In genomic region chr17:7327501-7327900, GRCh38 we compare ENCODE assay signal across 13 cellular contexts. TPM values are rescaled to one million over a fixed set of nuclear protein-coding genes. Genes with fewer than 3 reads are reported as not detected.
DNase-seq lines count a peak whose midpoint lies in the region; TF ChIP-seq lines count a peak whose summit lies in the region.
"Had no signal": no experiment of that assay in that cellular context is flagged by ENCODE, and none has a peak within 500 bp of the region (broad histone marks: within the 10 kb centered on the region; RNA-seq: fewer than 3 reads in every experiment).

No MANE protein-coding gene starts in this region.

- DNase-seq in Calu3 (no peak), LNCaP clone FGC (ENCODE audit: low read depth) (no peak), neural crest cell (ENCODE audit: low read depth, low spot score) (no peak), COR-L47 (lab: John Stamatoyannopoulos, UW) (no peak), A172 (ENCODE audit: low spot score) (no peak), SHP77 treated with DMSO at 0.1 percent for 48 hours (lab: John Stamatoyannopoulos, UW) (no peak)
- DNase-seq in activated naive CD8-positive, alpha-beta T cell treated with anti-CD3 and anti-CD28 coated beads for 36 hours: no peak
- DNase-seq: cortex of kidney; NCI-H2171; SJCRH30; stimulated activated CD4-positive, alpha-beta T cell treated with anti-CD3 and anti-CD28 coated beads, Interleukin-2, amount 100 ng/mL, for 24 hours had no signal

- H3K4me3 ChIP-seq in LNCaP clone FGC (ENCODE audit: low read depth, low read length): peak overlapping the region; percentile 82; the same call in 1 of the 2 replicates
- H3K4me3 ChIP-seq: SJCRH30 had no signal

- no peak overlapping the region for H3K27ac Mint-ChIP-seq in Calu3 (ENCODE audit: unreplicated experiment)
- no peak overlapping the region for H3K27ac Mint-ChIP-seq in activated naive CD8-positive, alpha-beta T cell treated with anti-CD3 and anti-CD28 coated beads for 36 hours
- no peak overlapping the region for H3K27ac Mint-ChIP-seq in neural crest cell (ENCODE audit: unreplicated experiment)

- H3K9me3 Mint-ChIP-seq in Calu3 (ENCODE audit: low read depth, unreplicated experiment) (no peaks in the 10 kb centered on the region), neural crest cell (no peaks in the 10 kb centered on the region)
- H3K9me3 Mint-ChIP-seq in activated naive CD8-positive, alpha-beta T cell treated with anti-CD3 and anti-CD28 coated beads for 36 hours: no peaks in the 10 kb centered on the region
- H3K9me3 Mint-ChIP-seq: CD14-positive monocyte had no signal

- H3K36me3 Mint-ChIP-seq in Calu3 (ENCODE audit: insufficient read depth, unreplicated experiment) (peaks cover 23% of the 10 kb centered on the region), neural crest cell (ENCODE audit: low read depth) (no peaks in the 10 kb centered on the region)
- H3K36me3 Mint-ChIP-seq in activated naive CD8-positive, alpha-beta T cell treated with anti-CD3 and anti-CD28 coated beads for 36 hours: peaks cover 4% of the 10 kb centered on the region

- H3K4me3 Mint-ChIP-seq in Calu3 (ENCODE audit: low read depth, unreplicated experiment) (peak overlapping the region; percentile 85), neural crest cell (peak overlapping the region; percentile 31)
- H3K4me3 Mint-ChIP-seq in activated naive CD8-positive, alpha-beta T cell treated with anti-CD3 and anti-CD28 coated beads for 36 hours: peak overlapping the region; percentile 55

- CTCF ChIA-PET in Calu3 (lab: Charles Lee): no interaction called here

- H3K4me1 Mint-ChIP-seq in Calu3 (ENCODE audit: low read depth, unreplicated experiment) (peaks cover 16% of the 10 kb centered on the region), neural crest cell (peaks cover 22% of the 10 kb centered on the region)
- H3K4me1 Mint-ChIP-seq in activated naive CD8-positive, alpha-beta T cell treated with anti-CD3 and anti-CD28 coated beads for 36 hours: peaks cover 30% of the 10 kb centered on the region

- H3K27me3 Mint-ChIP-seq in Calu3 (ENCODE audit: unreplicated experiment): peaks cover 7% of the 10 kb centered on the region
- no peaks in the 10 kb centered on the region for H3K27me3 Mint-ChIP-seq in activated naive CD8-positive, alpha-beta T cell treated with anti-CD3 and anti-CD28 coated beads for 36 hours
- H3K27me3 Mint-ChIP-seq in neural crest cell (ENCODE audit: low read depth): no peaks in the 10 kb centered on the region

- no peak for TF ChIP-seq CTCF in Calu3 (IDR thresholded peaks at IDR 0.05; ENCODE audit: unreplicated experiment)
- TF ChIP-seq CTCF in LNCaP clone FGC (IDR thresholded peaks at IDR 0.05; ENCODE audit: control insufficient read depth, extremely low read depth, insufficient read depth): no peak
- TF ChIP-seq CTCF in neural crest cell (conservative IDR thresholded peaks at IDR 0.05): no peak

- intact Hi-C loops in Calu3 (cut with micrococcal nuclease; ENCODE audit: unreplicated experiment): no loop called here

- no TSS peak for BruUV-seq in Calu3 (replicated peaks; lab: Mats Ljungman, UMichigan)

RNA-seq across cellular contexts. Expression of gene NEURL4, which starts 1.6 kb away (rescaled TPM):
- total RNA-seq in Calu3 (2022): 31.9 and 33.0 TPM in 2 replicates
- 10 to 100 TPM; 44.1 to 46.0 TPM for total RNA-seq in activated naive CD8-positive, alpha-beta T cell treated with anti-CD3 and anti-CD28 coated beads for 36 hours
- 65.6 and 69.5 TPM in 2 replicates for total RNA-seq in neural crest cell
- 9.8 and 12.2 TPM in 2 replicates for total RNA-seq in A172 (2014; rRNA removed; shearing (Covaris generic))

RNA-seq across cellular contexts. Expression of gene ACAP1, which starts 8.8 kb away (rescaled TPM):
- total RNA-seq in Calu3 (2022): 4.1 TPM in 1 of 2 replicates, not detected in the other
- 100 to 1,000 TPM; 235 to 238 TPM for total RNA-seq in activated naive CD8-positive, alpha-beta T cell treated with anti-CD3 and anti-CD28 coated beads for 36 hours
- total RNA-seq in neural crest cell: 1.2 and 1.3 TPM in 2 replicates
- total RNA-seq in A172 (2014; rRNA removed; shearing (Covaris generic)): 0.90 and 4.1 TPM in 2 replicates
- total RNA-seq: HT-29 had no signal

RNA-seq across cellular contexts. Expression of gene GPS2, which starts 12.3 kb away (rescaled TPM):
- total RNA-seq in Calu3 (2022): 59.6 and 61.1 TPM in 2 replicates
- total RNA-seq in activated naive CD8-positive, alpha-beta T cell treated with anti-CD3 and anti-CD28 coated beads for 36 hours: 10 to 100 TPM; 58.4 to 62.6 TPM
- 84.2 and 89.9 TPM in 2 replicates for total RNA-seq in neural crest cell
- total RNA-seq in A172 (2014; rRNA removed; shearing (Covaris generic)): 100 and 114 TPM in 2 replicates

RNA-seq across cellular contexts. Expression of gene EIF5A, which starts 20.1 kb away (rescaled TPM):
- total RNA-seq in Calu3 (2022): 608 and 648 TPM in 2 replicates
- total RNA-seq in activated naive CD8-positive, alpha-beta T cell treated with anti-CD3 and anti-CD28 coated beads for 36 hours: 1,000 to 10,000 TPM; 1,429 to 1,492 TPM
- total RNA-seq in neural crest cell: 725 and 743 TPM in 2 replicates
- total RNA-seq in A172 (2014; rRNA removed; shearing (Covaris generic)): 844 and 911 TPM in 2 replicates

RNA-seq across cellular contexts. Expression of gene KCTD11, which starts 24.5 kb away (rescaled TPM):
- total RNA-seq in Calu3 (2022) (8.5 and 9.9 TPM in 2 replicates), neural crest cell (7.9 and 8.0 TPM in 2 replicates)
- total RNA-seq in activated naive CD8-positive, alpha-beta T cell treated with anti-CD3 and anti-CD28 coated beads for 36 hours: 1 to 10 TPM; 4.0 to 4.5 TPM
- total RNA-seq in A172 (2014; rRNA removed; shearing (Covaris generic)): 13.9 and 19.5 TPM in 2 replicates

Comparison
In these comparisons a context has a peak if more than half of its experiments do, and no peak if none do; other contexts are left out.
1. H3K4me3 Mint-ChIP-seq: peak in every context shown above with its lines; median percentile 85 in Calu3; 55 in activated naive CD8-positive, alpha-beta T cell treated with anti-CD3 and anti-CD28 coated beads for 36 hours; 31 in neural crest cell.
2. RNA of gene ACAP1, which starts 8.8 kb away (total RNA-seq): 235 to 238 TPM in activated naive CD8-positive, alpha-beta T cell treated with anti-CD3 and anti-CD28 coated beads for 36 hours; 1.2 to 1.3 TPM in neural crest cell, 0.90 to 4.1 TPM in A172 and 4.1 TPM in Calu3; every median in the first group is over 10 times any median in the second.